In genomic region chr1:108316545-108316944, GRCh38 we compare ENCODE assay signal across 11 cellular contexts.
DNase-seq lines count a peak whose midpoint lies in the region; ATAC-seq and TF ChIP-seq lines count a peak whose summit lies in the region.
"Had no signal": no experiment of that assay in that cellular context is flagged by ENCODE, and none has a peak within 500 bp of the region (broad histone marks: within the 10 kb centered on the region; RNA-seq: fewer than 3 reads in every experiment).

No MANE protein-coding gene starts in this region.

- no peaks in the 10 kb centered on the region for H3K4me1 ChIP-seq in Loucy (ENCODE audit: insufficient read depth, low read length, poor library complexity, severe bottlenecking)

- H3K27me3 ChIP-seq in Loucy (ENCODE audit: insufficient read depth, low read length, poor library complexity, severe bottlenecking) = no peaks in the 10 kb centered on the region

- DNase-seq in ELR (ENCODE audit: low read depth) (peak; percentile 48), dermis blood vessel endothelial cell (peak; percentile 17), neural crest cell (ENCODE audit: low read depth, low spot score) (no peak), epidermal melanocyte (ENCODE audit: insufficient read length, low spot score) (no peak), left ventricle myocardium superior (no peak)
- DNase-seq: activated CD8-positive, alpha-beta memory T cell treated with anti-CD3 and anti-CD28 coated beads, Interleukin-2, amount 50 U/mL, for 48 hours; hypothalamus; naive B cell; NCI-H524 treated with DMSO at 0.1 percent for 48 hours had no signal

- H3K9me3 Mint-ChIP-seq in neural crest cell = no peaks in the 10 kb centered on the region

- H3K9me3 ChIP-seq in Loucy (ENCODE audit: insufficient read depth, low read depth, low read length) = no peaks in the 10 kb centered on the region

- 0 out of 2 replicates have a peak, but pooled peaks cover 3% of the 10 kb centered on the region for H3K9me2 ChIP-seq in Loucy (replicated peaks; ENCODE audit: low read depth, low read length)

- no peaks in the 10 kb centered on the region for H3K36me3 ChIP-seq in Loucy (ENCODE audit: insufficient read depth, low read length)

- H3K4me3 Mint-ChIP-seq in neural crest cell = no peak overlapping the region
- H3K4me3 Mint-ChIP-seq: naive B cell had no signal

- H3F3A ChIP-seq in Loucy (ENCODE audit: low read depth) = no peaks in the 10 kb centered on the region

- intact Hi-C loops in left ventricle myocardium superior (cut with micrococcal nuclease) = no loop called here

- H4K20me1 ChIP-seq in Loucy (ENCODE audit: insufficient read depth, low read length, poor library complexity, severe bottlenecking) = no peaks in the 10 kb centered on the region

- H3K79me2 ChIP-seq in Loucy (ENCODE audit: insufficient read depth, low read length) = no peaks in the 10 kb centered on the region

- no peak overlapping the region for H3K4me2 ChIP-seq in Loucy (ENCODE audit: low read depth, low read length, poor library complexity, severe bottlenecking)

- H3K4me3 ChIP-seq in Loucy (ENCODE audit: low read length, poor library complexity, severe bottlenecking) = no peak overlapping the region

- H3K27me3 Mint-ChIP-seq in neural crest cell (ENCODE audit: low read depth) = peaks cover 15% of the 10 kb centered on the region

- TF ChIP-seq CTCF in Loucy (conservative IDR thresholded peaks at IDR 0.05; ENCODE audit: low read length) (peak; percentile 23; the same call in 1 of the 2 replicates), neural crest cell (conservative IDR thresholded peaks at IDR 0.05) (peak; percentile 39)

- H2AFZ ChIP-seq in Loucy (ENCODE audit: low read length) = no peak overlapping the region

- no peak for ATAC-seq in activated CD4-positive, CD25-positive, alpha-beta regulatory T cell treated with anti-CD3 and anti-CD28 coated beads, Interleukin-2, amount 50 U/mL, for 24 hours
- ATAC-seq in left ventricle myocardium superior = no peak

- H3K27ac Mint-ChIP-seq in neural crest cell (ENCODE audit: unreplicated experiment) = no peak overlapping the region
- H3K27ac Mint-ChIP-seq: naive B cell had no signal

- no peaks in the 10 kb centered on the region for H3K36me3 Mint-ChIP-seq in neural crest cell (ENCODE audit: low read depth)
- H3K36me3 Mint-ChIP-seq: naive B cell had no signal

- no peaks in the 10 kb centered on the region for H3K4me1 Mint-ChIP-seq in neural crest cell
- H3K4me1 Mint-ChIP-seq: naive B cell had no signal

- no peak overlapping the region for H3K9ac ChIP-seq in Loucy (ENCODE audit: low read depth, low read length, poor library complexity, severe bottlenecking)

Comparison
In these comparisons a context has a peak if more than half of its experiments do, and no peak if none do; other contexts are left out.
1. DNase-seq: peak in ELR (single experiment) and dermis blood vessel endothelial cell (single experiment); none in neural crest cell (single experiment), epidermal melanocyte (single experiment) and left ventricle myocardium superior (single experiment).